ENCODE assay signal across 12 cellular contexts in genomic region chr2:241064802-241065354, GRCh38.
"Had no signal": no experiment of that assay in that cellular context is flagged by ENCODE, and none has a peak within 500 bp of the region (broad histone marks: within the 10 kb centered on the region; RNA-seq: fewer than 3 reads in every experiment).

No MANE protein-coding gene starts in this region.

- H3K27ac Mint-ChIP-seq: activated B cell treated with CpG ODN at 0.5 μM for 24 hours; activated CD4-positive, alpha-beta T cell treated with anti-CD3 and anti-CD28 coated beads for 36 hours; activated naive CD8-positive, alpha-beta T cell; natural killer cell treated with Interleukin-12 subunit alpha and Interleukin-12 subunit beta and Interleukin-15 and Interleukin-18, amount 100 ng/mL, for 72 hours had no signal

- H3K9me3 ChIP-seq: adrenal gland, ascending aorta, heart right ventricle, neutrophil, tibial artery had no signal

- H3K4me3 ChIP-seq: ascending aorta, heart right ventricle, tibial artery had no signal

- H3K9me3 Mint-ChIP-seq: activated B cell treated with CpG ODN at 0.5 μM for 24 hours; natural killer cell treated with Interleukin-12 subunit alpha and Interleukin-12 subunit beta and Interleukin-15 and Interleukin-18, amount 100 ng/mL, for 72 hours; T-helper 1 cell treated with Interleukin-12 subunit alpha and Interleukin-12 subunit beta and Interleukin-4 antibody, amounts not matched to agents 30 μg/mL and 1 μg/mL, for 36 hours had no signal

- H3K27ac ChIP-seq: adrenal gland, ascending aorta, brain microvascular endothelial cell, heart right ventricle, neutrophil, tibial artery had no signal

- H3K4me3 Mint-ChIP-seq: activated B cell treated with CpG ODN at 0.5 μM for 24 hours; activated CD4-positive, alpha-beta T cell treated with anti-CD3 and anti-CD28 coated beads for 36 hours; natural killer cell treated with Interleukin-12 subunit alpha and Interleukin-12 subunit beta and Interleukin-15 and Interleukin-18, amount 100 ng/mL, for 72 hours had no signal

- H3K36me3 Mint-ChIP-seq: activated naive CD8-positive, alpha-beta T cell; natural killer cell treated with Interleukin-12 subunit alpha and Interleukin-12 subunit beta and Interleukin-15 and Interleukin-18, amount 100 ng/mL, for 72 hours had no signal

- H3K27me3 Mint-ChIP-seq: activated CD4-positive, alpha-beta T cell treated with anti-CD3 and anti-CD28 coated beads for 36 hours; activated naive CD8-positive, alpha-beta T cell had no signal

- H3K36me3 ChIP-seq: adrenal gland, brain microvascular endothelial cell, neutrophil had no signal

- H3K4me1 ChIP-seq: ascending aorta had no signal

- H3K27me3 ChIP-seq: adrenal gland, ascending aorta had no signal

- DNase-seq: activated B cell treated with CpG ODN at 0.5 μM for 24 hours, brain microvascular endothelial cell, T1000, tibial artery had no signal

- H3K4me1 Mint-ChIP-seq: activated CD4-positive, alpha-beta T cell treated with anti-CD3 and anti-CD28 coated beads for 36 hours had no signal
